Comparison of ENCODE assay signal across 8 cellular contexts in the genomic region with DNA sequence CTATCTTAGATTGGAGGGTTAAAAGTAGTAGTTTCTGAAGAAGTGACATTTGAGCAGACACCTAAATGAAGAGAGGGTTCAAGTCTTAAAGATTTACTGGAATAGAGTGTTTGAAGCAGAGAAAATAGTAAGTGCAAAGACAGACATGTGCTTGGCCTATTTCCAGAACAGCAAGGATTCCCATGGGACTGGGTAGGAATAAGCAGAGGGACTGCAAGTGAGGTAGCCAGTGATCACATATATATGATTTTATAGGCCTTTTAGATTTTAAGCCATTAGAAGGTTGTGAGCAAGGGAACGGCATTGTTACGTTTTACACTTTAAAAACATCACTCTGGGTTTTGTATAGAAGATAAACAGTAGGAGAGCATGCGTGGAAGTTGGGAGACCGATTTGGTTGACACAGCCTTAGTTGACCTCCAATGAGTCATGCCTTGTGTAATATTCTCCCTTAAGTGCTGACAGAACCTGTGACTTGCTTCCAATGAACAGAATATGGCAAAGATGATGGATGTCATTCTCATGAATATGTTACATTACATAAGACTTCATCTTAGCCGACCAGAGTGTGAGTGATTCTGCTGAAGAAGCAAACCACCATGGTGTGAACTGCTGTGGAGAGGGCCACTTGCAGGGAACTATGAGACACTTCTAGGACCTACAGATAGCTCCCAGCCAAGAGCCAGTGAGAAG. TPM values are rescaled to one million over a fixed set of nuclear protein-coding genes. Genes with fewer than 3 reads are reported as not detected.
A peak's percentile ranks its signal among the peaks of the same experiment; 100 is the strongest.
DNase-seq lines count a peak whose midpoint lies in the region; ATAC-seq and TF ChIP-seq lines count a peak whose summit lies in the region.

No MANE protein-coding gene starts in this region.

- no peaks in the 10 kb centered on the region for H3K27me3 Mint-ChIP-seq in stimulated activated naive B cell treated with anti-CD40 and anti-IgM and Interleukin-4, amounts not matched to agents 10 μg/mL and 1 μg/mL and 100 μg/mL, for 72 hours

- H3K4me3 Mint-ChIP-seq in stimulated activated naive B cell treated with anti-CD40 and anti-IgM and Interleukin-4, amounts not matched to agents 10 μg/mL and 1 μg/mL and 100 μg/mL, for 72 hours: no peak overlapping the region

- no peaks in the 10 kb centered on the region for H3K9me3 Mint-ChIP-seq in stimulated activated naive B cell treated with anti-CD40 and anti-IgM and Interleukin-4, amounts not matched to agents 10 μg/mL and 1 μg/mL and 100 μg/mL, for 72 hours

- no peaks in the 10 kb centered on the region for H3K4me1 Mint-ChIP-seq in stimulated activated naive B cell treated with anti-CD40 and anti-IgM and Interleukin-4, amounts not matched to agents 10 μg/mL and 1 μg/mL and 100 μg/mL, for 72 hours

- peak; percentile 17 for DNase-seq in DMS 273 (lab: John Stamatoyannopoulos, UW; ENCODE audit: unreplicated experiment)
- DNase-seq in DMS 273 treated with DMSO at 0.1 percent for 48 hours (lab: John Stamatoyannopoulos, UW): no peak
- DNase-seq in SW 1271 (lab: John Stamatoyannopoulos, UW): peak; percentile 33 to 64
- peak; percentile 33 for DNase-seq in left cardiac atrium
- peak; percentile 98 for DNase-seq in stromal cell of bone marrow (ENCODE audit: low read depth)
- DNase-seq in GM20000 (ENCODE audit: low spot score): no peak
- DNase-seq in NCI-H69 (lab: John Stamatoyannopoulos, UW): no peak
- DNase-seq in stimulated activated naive B cell treated with anti-CD40 and anti-IgM and Interleukin-4, amounts not matched to agents 10 μg/mL and 1 μg/mL and 100 μg/mL, for 72 hours: no peak

- peak; percentile 84 to 93 for ATAC-seq in left cardiac atrium
- ATAC-seq in stimulated activated naive B cell treated with anti-CD40 and anti-IgM and Interleukin-4, amounts not matched to agents 10 μg/mL and 1 μg/mL and 100 μg/mL, for 72 hours (replicated peaks): no peak

- TF ChIP-seq CTCF in GM20000 (IDR thresholded peaks at IDR 0.05; ENCODE audit: extremely low read depth, missing control alignments): no peak

- H3K27ac Mint-ChIP-seq in stimulated activated naive B cell treated with anti-CD40 and anti-IgM and Interleukin-4, amounts not matched to agents 10 μg/mL and 1 μg/mL and 100 μg/mL, for 72 hours: no peak overlapping the region

- intact Hi-C loops in left cardiac atrium (cut with DNase I): no loop called here

- H3K36me3 Mint-ChIP-seq in stimulated activated naive B cell treated with anti-CD40 and anti-IgM and Interleukin-4, amounts not matched to agents 10 μg/mL and 1 μg/mL and 100 μg/mL, for 72 hours: no peaks in the 10 kb centered on the region

RNA-seq across cellular contexts. Expression of a gene that starts 37.1 kb away (rescaled TPM):
- 10 to 100 TPM; 17.1 to 23.7 TPM for total RNA-seq in left cardiac atrium

Comparison
In these comparisons a context has a peak if more than half of its experiments do, and no peak if none do; other contexts are left out.
1. DNase-seq: peak in DMS 273 (single experiment), SW 1271 (2 of 2), left cardiac atrium (single experiment) and stromal cell of bone marrow (single experiment); none in DMS 273 treated with DMSO at 0.1 percent for 48 hours (single experiment), GM20000 (single experiment), NCI-H69 (single experiment) and stimulated activated naive B cell treated with anti-CD40 and anti-IgM and Interleukin-4, amounts not matched to agents 10 μg/mL and 1 μg/mL and 100 μg/mL, for 72 hours (single experiment).
2. ATAC-seq: peak in left cardiac atrium (2 of 2); none in stimulated activated naive B cell treated with anti-CD40 and anti-IgM and Interleukin-4, amounts not matched to agents 10 μg/mL and 1 μg/mL and 100 μg/mL, for 72 hours (0 of 2).